ENCODE assay signal across 29 cellular contexts in genomic region chr12:51527872-51528271, GRCh38.
"Had no signal": no experiment of that assay in that cellular context is flagged by ENCODE, and none has a peak within 500 bp of the region (broad histone marks: within the 10 kb centered on the region; RNA-seq: fewer than 3 reads in every experiment).

No MANE protein-coding gene starts in this region.

- ATAC-seq: activated CD8-positive, alpha-beta memory T cell treated with anti-CD3 and anti-CD28 coated beads, Interleukin-2, amount 10 ng/mL, durations not matched to agents 7 days and 5 days; activated naive CD8-positive, alpha-beta T cell treated with anti-CD3 and anti-CD28 coated beads, Interleukin-2, amount 50 U/mL, for 24 hours; Right ventricle myocardium inferior; SK-N-SH treated with all-trans-retinoic acid at 6 μM for 48 hours; T-cell; T-helper 17 cell had no signal

- H3K9me3 Mint-ChIP-seq: activated B cell treated with CpG ODN at 0.5 μM for 24 hours; activated CD4-positive, alpha-beta memory T cell treated with anti-CD3 and anti-CD28 coated beads, Interleukin-2, amount 10 ng/mL, durations not matched to agents 7 days and 5 days; activated naive CD4-positive, alpha-beta T cell treated with anti-CD3 and anti-CD28 coated beads, Interleukin-2, amount 10 ng/mL, durations not matched to agents 7 days and 5 days; activated naive CD8-positive, alpha-beta T cell treated with anti-CD3 and anti-CD28 coated beads, Interleukin-2, amount 50 U/mL, for 24 hours; T-cell had no signal

- H3K4me3 Mint-ChIP-seq: activated B cell treated with CpG ODN at 0.5 μM for 24 hours; activated CD4-positive, alpha-beta memory T cell treated with anti-CD3 and anti-CD28 coated beads, Interleukin-2, amount 10 ng/mL, durations not matched to agents 7 days and 5 days; activated CD8-positive, alpha-beta memory T cell treated with anti-CD3 and anti-CD28 coated beads, Interleukin-2, amount 10 ng/mL, durations not matched to agents 7 days and 5 days; activated naive CD4-positive, alpha-beta T cell treated with anti-CD3 and anti-CD28 coated beads, Interleukin-2, amount 10 ng/mL, durations not matched to agents 7 days and 5 days; activated naive CD8-positive, alpha-beta T cell; activated naive CD8-positive, alpha-beta T cell treated with anti-CD3 and anti-CD28 coated beads, Interleukin-2, amount 50 U/mL, for 24 hours; T-cell; T-helper 17 cell had no signal

- H3K36me3 Mint-ChIP-seq: activated CD8-positive, alpha-beta memory T cell treated with anti-CD3 and anti-CD28 coated beads, Interleukin-2, amount 10 ng/mL, durations not matched to agents 7 days and 5 days; activated naive CD4-positive, alpha-beta T cell treated with anti-CD3 and anti-CD28 coated beads, Interleukin-2, amount 10 ng/mL, durations not matched to agents 7 days and 5 days; activated naive CD8-positive, alpha-beta T cell; T-cell had no signal

- H3K27ac Mint-ChIP-seq: activated B cell treated with CpG ODN at 0.5 μM for 24 hours; activated CD4-positive, alpha-beta memory T cell treated with anti-CD3 and anti-CD28 coated beads, Interleukin-2, amount 10 ng/mL, durations not matched to agents 7 days and 5 days; activated CD8-positive, alpha-beta memory T cell treated with anti-CD3 and anti-CD28 coated beads, Interleukin-2, amount 10 ng/mL, durations not matched to agents 7 days and 5 days; activated naive CD4-positive, alpha-beta T cell treated with anti-CD3 and anti-CD28 coated beads, Interleukin-2, amount 10 ng/mL, durations not matched to agents 7 days and 5 days; activated naive CD8-positive, alpha-beta T cell; activated naive CD8-positive, alpha-beta T cell treated with anti-CD3 and anti-CD28 coated beads, Interleukin-2, amount 50 U/mL, for 24 hours; T-cell; T-helper 17 cell had no signal

- DNase-seq: activated B cell treated with CpG ODN at 0.5 μM for 24 hours; activated CD4-positive, alpha-beta memory T cell treated with anti-CD3 and anti-CD28 coated beads, Interleukin-2, amount 10 ng/mL, durations not matched to agents 7 days and 5 days; activated CD4-positive, alpha-beta T cell treated with anti-CD3 and anti-CD28 coated beads for 4 hours; activated CD4-positive, CD25-positive, alpha-beta regulatory T cell treated with anti-CD3 and anti-CD28 coated beads, Interleukin-2, amount 50 U/mL, for 72 hours; activated CD8-positive, alpha-beta memory T cell treated with anti-CD3 and anti-CD28 coated beads for 24 hours; activated CD8-positive, alpha-beta memory T cell treated with anti-CD3 and anti-CD28 coated beads, Interleukin-2, amount 10 ng/mL, durations not matched to agents 7 days and 5 days; activated CD8-positive, alpha-beta memory T cell treated with anti-CD3 and anti-CD28 coated beads, Interleukin-2, amount 50 U/mL, for 48 hours; activated effector memory CD4-positive, alpha-beta T cell treated with Interleukin-2 at 50 U/mL for 16 hours; activated naive CD4-positive, alpha-beta T cell treated with anti-CD3 and anti-CD28 coated beads, Interleukin-2, amount 10 ng/mL, durations not matched to agents 7 days and 5 days; activated naive CD8-positive, alpha-beta T cell treated with anti-CD3 and anti-CD28 coated beads, Interleukin-2, amount 50 U/mL, for 24 hours; activated T-cell treated with anti-CD3 and anti-CD28 coated beads, Interleukin-2, amount 50 U/mL, for 48 hours; anterior cingulate cortex; brain microvascular endothelial cell; central memory CD4-positive, alpha-beta T cell; NCI-H1092; NCI-H1436 treated with DMSO at 0.1 percent for 48 hours; NCI-H1694 treated with DMSO at 0.1 percent for 48 hours; NCI-H2029; NCI-H345; NCI-H524 treated with DMSO at 0.1 percent for 48 hours; NK-92 treated with Interleukin-12 subunit alpha and Interleukin-12 subunit beta, amount 100 ng/mL, for 24 hours; PC-9; SIG-M5; T-cell; T-helper 17 cell; T-helper 9 cell had no signal
